In genomic region chr17:80596760-80597608, GRCh38 we compare ENCODE assay signal across 14 cellular contexts. TPM values are rescaled to one million over a fixed set of nuclear protein-coding genes. Genes with fewer than 3 reads are reported as not detected.
A peak's percentile ranks its signal among the peaks of the same experiment; 100 is the strongest.
DNase-seq lines count a peak whose midpoint lies in the region; ATAC-seq, FAIRE-seq and TF ChIP-seq lines count a peak whose summit lies in the region.
"Had no signal": no experiment of that assay in that cellular context is flagged by ENCODE, and none has a peak within 500 bp of the region (broad histone marks: within the 10 kb centered on the region; RNA-seq: fewer than 3 reads in every experiment).

No MANE protein-coding gene starts in this region.

- H3K27me3 ChIP-seq in Caco-2 (replicated peaks; ENCODE audit: control insufficient read depth, insufficient read depth, low read length) = no peaks in the 10 kb centered on the region
- H3K27me3 ChIP-seq in IMR-90 (ENCODE audit: control insufficient read depth, insufficient read depth, low read length) = no peaks in the 10 kb centered on the region
- H3K27me3 ChIP-seq in keratinocyte (ENCODE audit: control insufficient read depth, extremely low read depth, insufficient read depth, low read length) = no peaks in the 10 kb centered on the region
- no peaks in the 10 kb centered on the region for H3K27me3 ChIP-seq in right atrium auricular region
- H3K27me3 ChIP-seq: testis had no signal

- TF ChIP-seq CTCF in Caco-2 (IDR thresholded peaks at IDR 0.05; ENCODE audit: insufficient read depth in 1 of 2, low read depth in 1 of 2, low read length in 1 of 2, severe bottlenecking in 1 of 2, unreplicated experiment in 1 of 2) = no peak
- no peak for TF ChIP-seq CTCF in IMR-90 (conservative IDR thresholded peaks at IDR 0.05; ENCODE audit: low read depth, low read length)
- no peak for TF ChIP-seq CTCF in keratinocyte (optimal IDR thresholded peaks at IDR 0.05 in 1 of 3, IDR thresholded peaks at IDR 0.05 in 1 of 3, conservative IDR thresholded peaks at IDR 0.05 in 1 of 3; ENCODE audit: extremely low read depth in 1 of 3, insufficient read depth in 2 of 3, low read length in 3 of 3)
- TF ChIP-seq CTCF in D721Med (IDR thresholded peaks at IDR 0.05; ENCODE audit: insufficient read depth, missing control alignments) = no peak
- TF ChIP-seq CTCF in right atrium auricular region (IDR thresholded peaks at IDR 0.05) = no peak

- CTCF ChIA-PET in Caco-2 (lab: Charles Lee) = interaction anchor here (1.5 kb wide), 1 partner anchor 21 kb away, joined by 3 read pairs; no protein-coding TSS in a partner anchor
- CTCF ChIA-PET in IMR-90 (lab: Yijun Ruan, JAX) = no interaction called here

- H4K8ac ChIP-seq in IMR-90 (ENCODE audit: low read depth in 2 of 2, low read length in 2 of 2) = no peak overlapping the region

- no peak overlapping the region for H3K23ac ChIP-seq in IMR-90 (ENCODE audit: low read depth, low read length)

- H3K36me3 Mint-ChIP-seq in Caco-2 (ENCODE audit: insufficient read depth, unreplicated experiment) = peaks cover 24% of the 10 kb centered on the region

- no peak overlapping the region for H2AK9ac ChIP-seq in IMR-90 (replicated peaks; ENCODE audit: low read depth, low read length, poor library complexity)

- 0 out of 2 replicates have a peak overlapping the region, but pooled peaks have one; percentile 9 for H4K91ac ChIP-seq in IMR-90 (ENCODE audit: insufficient read depth, low read depth, low read length)

- no peaks in the 10 kb centered on the region for H3K27me3 Mint-ChIP-seq in Caco-2 (ENCODE audit: insufficient read depth, unreplicated experiment)
- H3K27me3 Mint-ChIP-seq: CD4-positive, alpha-beta memory T cell had no signal

- H2BK20ac ChIP-seq in IMR-90 (ENCODE audit: low read depth, low read length) = no peak overlapping the region

- no peak overlapping the region for H3K56ac ChIP-seq in IMR-90 (ENCODE audit: extremely low read depth, insufficient read depth, low read length)

- H3K79me2 ChIP-seq in keratinocyte (ENCODE audit: control insufficient read depth, insufficient read depth, low read length) = peaks cover 76% of the 10 kb centered on the region

- H3K14ac ChIP-seq in IMR-90 (replicated peaks; ENCODE audit: low read depth, low read length) = peak overlapping the region; percentile 35; the same call in 1 of the 2 replicates

- H3K4me2 ChIP-seq in IMR-90 (ENCODE audit: low read depth, low read length) = no peak overlapping the region
- H3K4me2 ChIP-seq in keratinocyte (ENCODE audit: control insufficient read depth, extremely low read depth, insufficient read depth, low read depth, low read length) = peak overlapping the region; percentile 5
- H3K4me2 ChIP-seq: KMS-11 had no signal

- no peak overlapping the region for H4K5ac ChIP-seq in IMR-90 (ENCODE audit: low read depth, low read length)

- dilution Hi-C loops in IMR-90 (cut with HindIII; ENCODE audit: low sequenced_read_pairs, unreplicated experiment) = no loop called here
- dilution Hi-C loops in keratinocyte (cut with MboI; ENCODE audit: extremely low pct_ligation_motif_present, low sequenced_read_pairs) = no loop called here

- H4K20me1 ChIP-seq in IMR-90 (ENCODE audit: insufficient read depth, low read length) (peaks cover 25% of the 10 kb centered on the region), keratinocyte (ENCODE audit: control insufficient read depth, extremely low read depth, insufficient read depth, low read length) (peaks cover 4% of the 10 kb centered on the region)

- no peak overlapping the region for H3K4me3 ChIP-seq in Caco-2 (ENCODE audit: low read depth, low read length)
- H3K4me3 ChIP-seq in IMR-90 (ENCODE audit: insufficient read depth, low read depth, low read length) = no peak overlapping the region
- no peak overlapping the region for H3K4me3 ChIP-seq in keratinocyte (ENCODE audit: control insufficient read depth in 2 of 3, extremely low read depth in 1 of 3, insufficient read depth in 2 of 3, low read depth in 1 of 3, low read length in 3 of 3)
- no peak overlapping the region for H3K4me3 ChIP-seq in right atrium auricular region
- H3K4me3 ChIP-seq: testis had no signal

- H2BK15ac ChIP-seq in IMR-90 (ENCODE audit: low read depth, low read length) = no peak overlapping the region

- POLR2A ChIA-PET in Caco-2 (lab: Charles Lee) (no interaction called here), IMR-90 (lab: Charles Lee; ENCODE audit: unreplicated experiment) (no interaction called here)

- H3K36me3 ChIP-seq in Caco-2 (ENCODE audit: control insufficient read depth, insufficient read depth, low read length) (no peaks in the 10 kb centered on the region), IMR-90 (ENCODE audit: control insufficient read depth, insufficient read depth, low read length) (no peaks in the 10 kb centered on the region), keratinocyte (ENCODE audit: control insufficient read depth in 2 of 2, extremely low read depth in 1 of 2, insufficient read depth in 2 of 2, low read length in 2 of 2) (no peaks in the 10 kb centered on the region), right atrium auricular region (no peaks in the 10 kb centered on the region)

- no peak overlapping the region for H2BK5ac ChIP-seq in IMR-90 (ENCODE audit: low read depth, low read length, poor library complexity, severe bottlenecking)

- BruUV-seq in Caco-2 (replicated peaks; lab: Mats Ljungman, UMichigan) (no TSS peak), IMR-90 (replicated peaks; lab: Mats Ljungman, UMichigan) (no TSS peak)

- H3K9me3 ChIP-seq in Caco-2 (no peaks in the 10 kb centered on the region), IMR-90 (ENCODE audit: control insufficient read depth, insufficient read depth, low read length) (no peaks in the 10 kb centered on the region), keratinocyte (ENCODE audit: control insufficient read depth, low read depth, low read length) (no peaks in the 10 kb centered on the region), right atrium auricular region (no peaks in the 10 kb centered on the region)
- H3K9me3 ChIP-seq: testis had no signal

- H3K4ac ChIP-seq in IMR-90 (ENCODE audit: low read depth, low read length) = peak overlapping the region; percentile 50; the same call in 1 of the 2 replicates

- no peak overlapping the region for H3K9ac ChIP-seq in IMR-90 (ENCODE audit: low read depth, low read length)
- no peak overlapping the region for H3K9ac ChIP-seq in keratinocyte (ENCODE audit: control insufficient read depth, extremely low read depth, insufficient read depth, low read length)
- H3K9ac ChIP-seq: KMS-11 had no signal

- FAIRE-seq in keratinocyte (lab: Jason Lieb, UNC) (peak; percentile 92), D721Med (lab: Jason Lieb, UNC) (no peak)

- no peak for TF ChIP-seq RAD21 in IMR-90 (IDR thresholded peaks at IDR 0.05; ENCODE audit: low read length)

- H2AK5ac ChIP-seq in IMR-90 (ENCODE audit: low read depth, low read length) = no peak overlapping the region; the same call in 1 of the 2 replicates

- H3K27ac Mint-ChIP-seq in Caco-2 (ENCODE audit: unreplicated experiment) = peak overlapping the region; percentile 83

- peaks cover 38% of the 10 kb centered on the region for H3K4me1 ChIP-seq in Caco-2
- peaks cover 5% of the 10 kb centered on the region for H3K4me1 ChIP-seq in IMR-90 (ENCODE audit: control insufficient read depth, insufficient read depth, low read length)
- H3K4me1 ChIP-seq in keratinocyte (ENCODE audit: control insufficient read depth, extremely low read depth, insufficient read depth, low read length) = peaks cover 26% of the 10 kb centered on the region
- peaks cover 0 to 6% of the 10 kb centered on the region in 2 donors for H3K4me1 ChIP-seq in right atrium auricular region
- H3K4me1 ChIP-seq: testis had no signal

- no peak for TF ChIP-seq POLR2A in IMR-90 (IDR thresholded peaks at IDR 0.05; ENCODE audit: low read depth, low read length)

- ATAC-seq in IMR-90 (ENCODE audit: low read depth) (peak; percentile 27; the same call in 1 of the 2 replicates), GM21723 (IDR thresholded peaks at IDR 0.05; ENCODE audit: unreplicated experiment) (no peak), GM18520 (IDR thresholded peaks at IDR 0.05; ENCODE audit: unreplicated experiment) (no peak)

- DNase-seq in Caco-2 = no peak
- DNase-seq in IMR-90 = peak; percentile 36
- peak; percentile 59 to 62 for DNase-seq in activated T-cell treated with anti-CD3 and anti-CD28 coated beads, Interleukin-2, amount 50 U/mL, for 48 hours
- no peak for DNase-seq in keratinocyte (ENCODE audit: low read depth, low spot score)
- no peak for DNase-seq in D721Med (ENCODE audit: insufficient read length, low spot score)
- DNase-seq in right atrium auricular region (ENCODE audit: low spot score) = no peak
- DNase-seq: CD4-positive, alpha-beta memory T cell; cerebellar nuclear complex; midbrain; NCI-H2107; testis had no signal

- in situ Hi-C loops in IMR-90 (cut with MboI; ENCODE audit: low sequenced_read_pairs) = no loop called here

- H2AFZ ChIP-seq in IMR-90 (replicated peaks; ENCODE audit: low read length, poor library complexity) = no peak overlapping the region
- H2AFZ ChIP-seq in keratinocyte (ENCODE audit: control insufficient read depth, low read length) = no peak overlapping the region

- H3K27ac ChIP-seq in IMR-90 (ENCODE audit: insufficient read depth, low read length) (no peak overlapping the region), keratinocyte (ENCODE audit: control insufficient read depth, insufficient read depth, low read length) (no peak overlapping the region), right atrium auricular region (no peak overlapping the region)
- H3K27ac ChIP-seq: KMS-11, testis had no signal

- H3K9me3 Mint-ChIP-seq in Caco-2 (ENCODE audit: unreplicated experiment) = no peaks in the 10 kb centered on the region
- H3K9me3 Mint-ChIP-seq: CD4-positive, alpha-beta memory T cell had no signal

- no peak overlapping the region for H3K18ac ChIP-seq in IMR-90 (ENCODE audit: low read depth, low read length)

- intact Hi-C loops in Caco-2 (cut with micrococcal nuclease; ENCODE audit: unreplicated experiment) (no loop called here), IMR-90 (cut with micrococcal nuclease) (no loop called here)

- 95% methylated on average over 5 of the region's 12 CpGs; no CpG with 5 or more reads in 1 of the 2 experiments for WGBS in IMR-90 (ENCODE audit: extremely low coverage in 2 of 2, insufficient read length in 1 of 2), 2 experiments

- H3K4me3 Mint-ChIP-seq in Caco-2 (ENCODE audit: unreplicated experiment) = peak overlapping the region; percentile 31

- peaks cover 52 to 83% of the 10 kb centered on the region in 2 experiments for H3K79me1 ChIP-seq in IMR-90 (ENCODE audit: low read depth in 1 of 2, low read length in 2 of 2)

- H2BK120ac ChIP-seq in IMR-90 (ENCODE audit: low read depth, low read length) = no peak overlapping the region

- H3K9me1 ChIP-seq in IMR-90 (ENCODE audit: insufficient read depth, low read length) (peaks cover 8% of the 10 kb centered on the region), keratinocyte (ENCODE audit: control insufficient read depth, extremely low read depth, insufficient read depth, low read length) (no peaks in the 10 kb centered on the region)

- H3K4me1 Mint-ChIP-seq in Caco-2 (ENCODE audit: low read depth, unreplicated experiment) = peaks cover 48% of the 10 kb centered on the region

RNA-seq across cellular contexts. Expression of gene RPTOR, which starts 52.3 kb away (rescaled TPM):
- total RNA-seq in Caco-2 (2022) (60.0 and 66.7 TPM in 2 replicates), IMR-90 (2012; rRNA removed) (10.8 and 11.1 TPM in 2 replicates), right atrium auricular region (10 to 100 TPM; 19.9 to 22.6 TPM)
- polyA plus RNA-seq in IMR-90 (2012; rRNA removed) (14.7 and 15.8 TPM in 2 replicates), keratinocyte (3.6 to 11.3 TPM (median 4.0 TPM) in 3 replicates)
- 12.8 and 14.6 TPM in 2 replicates for polyA plus RNA-seq in IMR-90 (2012; cell fraction: cytosol; rRNA removed)
- polyA plus RNA-seq in IMR-90 (2012; cell fraction: nucleus; rRNA removed; ENCODE audit: low replicate concordance) = 12.4 and 24.1 TPM in 2 replicates
- 20.1 TPM for polyA plus RNA-seq in keratinocyte (2011; ENCODE audit: low read depth)
- polyA plus RNA-seq in keratinocyte (2011; cell fraction: cytosol; rRNA removed) = 4.1 and 7.2 TPM in 2 replicates
- 19.0 and 24.1 TPM in 2 replicates for polyA plus RNA-seq in keratinocyte (2011; cell fraction: nucleus; rRNA removed)
- polyA plus RNA-seq in keratinocyte (2012; ENCODE audit: low replicate concordance) = 6.1 and 19.2 TPM in 2 replicates
- 14.2 to 55.6 TPM (median 19.5 TPM) in 3 replicates for polyA minus RNA-seq in keratinocyte
- polyA minus RNA-seq in keratinocyte (2011; cell fraction: cytosol; rRNA and poly(A)+ RNA removed) = 18.0 TPM
- 40.2 and 51.5 TPM in 2 replicates for polyA minus RNA-seq in keratinocyte (2011; cell fraction: nucleus; rRNA and poly(A)+ RNA removed)

Comparison
In these comparisons a context has a peak if more than half of its experiments do, and no peak if none do; other contexts are left out.
1. DNase-seq: peak in IMR-90 (single experiment) and activated T-cell treated with anti-CD3 and anti-CD28 coated beads, Interleukin-2, amount 50 U/mL, for 48 hours (2 of 2); none in Caco-2 (0 of 2), keratinocyte (single experiment), D721Med (single experiment) and right atrium auricular region (single experiment).